In genomic region chr12:23049180-23049579, GRCh38 we compare ENCODE assay signal across 1 cellular context.
A peak's percentile ranks its signal among the peaks of the same experiment; 100 is the strongest.
TF ChIP-seq lines count a peak whose summit lies in the region.

No MANE protein-coding gene starts in this region.

TF ChIP-seq in K562, 482 proteins besides CTCF, POLR2A, EP300 and RAD21 (continued from another document):
- TF ChIP-seq, protein P1, sequence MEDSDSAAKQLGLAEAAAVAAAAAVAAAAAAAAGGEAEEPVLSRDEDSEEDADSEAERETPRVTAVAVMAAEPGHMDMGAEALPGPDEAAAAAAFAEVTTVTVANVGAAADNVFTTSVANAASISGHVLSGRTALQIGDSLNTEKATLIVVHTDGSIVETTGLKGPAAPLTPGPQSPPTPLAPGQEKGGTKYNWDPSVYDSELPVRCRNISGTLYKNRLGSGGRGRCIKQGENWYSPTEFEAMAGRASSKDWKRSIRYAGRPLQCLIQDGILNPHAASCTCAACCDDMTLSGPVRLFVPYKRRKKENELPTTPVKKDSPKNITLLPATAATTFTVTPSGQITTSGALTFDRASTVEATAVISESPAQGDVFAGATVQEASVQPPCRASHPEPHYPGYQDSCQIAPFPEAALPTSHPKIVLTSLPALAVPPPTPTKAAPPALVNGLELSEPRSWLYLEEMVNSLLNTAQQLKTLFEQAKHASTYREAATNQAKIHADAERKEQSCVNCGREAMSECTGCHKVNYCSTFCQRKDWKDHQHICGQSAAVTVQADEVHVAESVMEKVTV (CRISPR knock-in tag; IDR thresholded peaks at IDR 0.05) = no peak
- TF ChIP-seq ZNF24 (IDR thresholded peaks at IDR 0.05) = no peak
- no peak for TF ChIP-seq EGR1 (conservative IDR thresholded peaks at IDR 0.05)
- TF ChIP-seq C11orf30 (IDR thresholded peaks at IDR 0.05; ENCODE audit: low read depth) = no peak
- TF ChIP-seq CBFB (CRISPR knock-in tag; IDR thresholded peaks at IDR 0.05) = no peak
- no peak for TF ChIP-seq KLF1 (tag; IDR thresholded peaks at IDR 0.05)
- TF ChIP-seq MTF1 (CRISPR knock-in tag; IDR thresholded peaks at IDR 0.05; ENCODE audit: borderline replicate concordance) = no peak
- TF ChIP-seq ZNF75A (CRISPR knock-in tag; IDR thresholded peaks at IDR 0.05) = no peak
- TF ChIP-seq MECOM (CRISPR knock-in tag; IDR thresholded peaks at IDR 0.05) = no peak
- no peak for TF ChIP-seq EWSR1 (IDR thresholded peaks at IDR 0.05; ENCODE audit: borderline replicate concordance, low read depth, partially characterized antibody)
- TF ChIP-seq CREB3 (tag; conservative IDR thresholded peaks at IDR 0.05; ENCODE audit: low read depth) = no peak
- TF ChIP-seq PHF8 (IDR thresholded peaks at IDR 0.05; ENCODE audit: borderline replicate concordance, low read length) = no peak
- TF ChIP-seq, protein P2, sequence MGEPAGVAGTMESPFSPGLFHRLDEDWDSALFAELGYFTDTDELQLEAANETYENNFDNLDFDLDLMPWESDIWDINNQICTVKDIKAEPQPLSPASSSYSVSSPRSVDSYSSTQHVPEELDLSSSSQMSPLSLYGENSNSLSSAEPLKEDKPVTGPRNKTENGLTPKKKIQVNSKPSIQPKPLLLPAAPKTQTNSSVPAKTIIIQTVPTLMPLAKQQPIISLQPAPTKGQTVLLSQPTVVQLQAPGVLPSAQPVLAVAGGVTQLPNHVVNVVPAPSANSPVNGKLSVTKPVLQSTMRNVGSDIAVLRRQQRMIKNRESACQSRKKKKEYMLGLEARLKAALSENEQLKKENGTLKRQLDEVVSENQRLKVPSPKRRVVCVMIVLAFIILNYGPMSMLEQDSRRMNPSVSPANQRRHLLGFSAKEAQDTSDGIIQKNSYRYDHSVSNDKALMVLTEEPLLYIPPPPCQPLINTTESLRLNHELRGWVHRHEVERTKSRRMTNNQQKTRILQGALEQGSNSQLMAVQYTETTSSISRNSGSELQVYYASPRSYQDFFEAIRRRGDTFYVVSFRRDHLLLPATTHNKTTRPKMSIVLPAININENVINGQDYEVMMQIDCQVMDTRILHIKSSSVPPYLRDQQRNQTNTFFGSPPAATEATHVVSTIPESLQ (CRISPR knock-in tag; IDR thresholded peaks at IDR 0.05) = no peak
- TF ChIP-seq, protein P3, sequence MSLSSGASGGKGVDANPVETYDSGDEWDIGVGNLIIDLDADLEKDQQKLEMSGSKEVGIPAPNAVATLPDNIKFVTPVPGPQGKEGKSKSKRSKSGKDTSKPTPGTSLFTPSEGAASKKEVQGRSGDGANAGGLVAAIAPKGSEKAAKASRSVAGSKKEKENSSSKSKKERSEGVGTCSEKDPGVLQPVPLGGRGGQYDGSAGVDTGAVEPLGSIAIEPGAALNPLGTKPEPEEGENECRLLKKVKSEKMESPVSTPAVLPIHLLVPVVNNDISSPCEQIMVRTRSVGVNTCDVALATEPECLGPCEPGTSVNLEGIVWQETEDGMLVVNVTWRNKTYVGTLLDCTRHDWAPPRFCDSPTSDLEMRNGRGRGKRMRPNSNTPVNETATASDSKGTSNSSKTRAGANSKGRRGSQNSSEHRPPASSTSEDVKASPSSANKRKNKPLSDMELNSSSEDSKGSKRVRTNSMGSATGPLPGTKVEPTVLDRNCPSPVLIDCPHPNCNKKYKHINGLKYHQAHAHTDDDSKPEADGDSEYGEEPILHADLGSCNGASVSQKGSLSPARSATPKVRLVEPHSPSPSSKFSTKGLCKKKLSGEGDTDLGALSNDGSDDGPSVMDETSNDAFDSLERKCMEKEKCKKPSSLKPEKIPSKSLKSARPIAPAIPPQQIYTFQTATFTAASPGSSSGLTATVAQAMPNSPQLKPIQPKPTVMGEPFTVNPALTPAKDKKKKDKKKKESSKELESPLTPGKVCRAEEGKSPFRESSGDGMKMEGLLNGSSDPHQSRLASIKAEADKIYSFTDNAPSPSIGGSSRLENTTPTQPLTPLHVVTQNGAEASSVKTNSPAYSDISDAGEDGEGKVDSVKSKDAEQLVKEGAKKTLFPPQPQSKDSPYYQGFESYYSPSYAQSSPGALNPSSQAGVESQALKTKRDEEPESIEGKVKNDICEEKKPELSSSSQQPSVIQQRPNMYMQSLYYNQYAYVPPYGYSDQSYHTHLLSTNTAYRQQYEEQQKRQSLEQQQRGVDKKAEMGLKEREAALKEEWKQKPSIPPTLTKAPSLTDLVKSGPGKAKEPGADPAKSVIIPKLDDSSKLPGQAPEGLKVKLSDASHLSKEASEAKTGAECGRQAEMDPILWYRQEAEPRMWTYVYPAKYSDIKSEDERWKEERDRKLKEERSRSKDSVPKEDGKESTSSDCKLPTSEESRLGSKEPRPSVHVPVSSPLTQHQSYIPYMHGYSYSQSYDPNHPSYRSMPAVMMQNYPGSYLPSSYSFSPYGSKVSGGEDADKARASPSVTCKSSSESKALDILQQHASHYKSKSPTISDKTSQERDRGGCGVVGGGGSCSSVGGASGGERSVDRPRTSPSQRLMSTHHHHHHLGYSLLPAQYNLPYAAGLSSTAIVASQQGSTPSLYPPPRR (CRISPR knock-in tag; IDR thresholded peaks at IDR 0.05; ENCODE audit: borderline replicate concordance) = no peak
- peak; percentile 78 for TF ChIP-seq FOSL1 (tag; conservative IDR thresholded peaks at IDR 0.05)
- TF ChIP-seq PYGO2 (tag; IDR thresholded peaks at IDR 0.05) = no peak
- TF ChIP-seq SAFB2 (IDR thresholded peaks at IDR 0.05; ENCODE audit: borderline replicate concordance, low read depth, low read length, severe bottlenecking) = no peak
- TF ChIP-seq ZZZ3 (IDR thresholded peaks at IDR 0.05) = no peak
- no peak for TF ChIP-seq SAP30 (IDR thresholded peaks at IDR 0.05; ENCODE audit: borderline replicate concordance, insufficient read depth, low read depth, low read length, poor library complexity, severe bottlenecking)
- no peak for TF ChIP-seq RREB1 (CRISPR knock-in tag; IDR thresholded peaks at IDR 0.05)
- TF ChIP-seq ELF2 (CRISPR knock-in tag; IDR thresholded peaks at IDR 0.05) = no peak
- no peak for TF ChIP-seq NFATC3 (IDR thresholded peaks at IDR 0.05)
- no peak for TF ChIP-seq MTA3 (IDR thresholded peaks at IDR 0.05; ENCODE audit: borderline replicate concordance)
- TF ChIP-seq ZNF408 (CRISPR knock-in tag; IDR thresholded peaks at IDR 0.05; ENCODE audit: low read depth) = no peak
- no peak for TF ChIP-seq ZNF175 (CRISPR knock-in tag; IDR thresholded peaks at IDR 0.05; ENCODE audit: low read depth)
- no peak for TF ChIP-seq MBD2 (IDR thresholded peaks at IDR 0.05; ENCODE audit: borderline replicate concordance, low read depth)
- no peak for TF ChIP-seq ZNF830 (CRISPR knock-in tag; IDR thresholded peaks at IDR 0.05)
- 0 out of 2 replicates have a peak, but pooled peaks have one; percentile 11 for TF ChIP-seq SPI1 (IDR thresholded peaks at IDR 0.05; ENCODE audit: borderline replicate concordance, low read depth, low read length)
- TF ChIP-seq ZNF644 (tag; IDR thresholded peaks at IDR 0.05; ENCODE audit: low read depth) = no peak
- TF ChIP-seq SLC30A9 (CRISPR knock-in tag; IDR thresholded peaks at IDR 0.05) = no peak
- no peak for TF ChIP-seq TAF7 (tag; IDR thresholded peaks at IDR 0.05)
- no peak for TF ChIP-seq SMARCA5 (IDR thresholded peaks at IDR 0.05)
- no peak for TF ChIP-seq ZNF140 (CRISPR knock-in tag; IDR thresholded peaks at IDR 0.05)
- no peak for TF ChIP-seq PHB2 (IDR thresholded peaks at IDR 0.05; ENCODE audit: low read depth)
- no peak for TF ChIP-seq DPF2 (IDR thresholded peaks at IDR 0.05)
- no peak for TF ChIP-seq ZNF282 (CRISPR knock-in tag; IDR thresholded peaks at IDR 0.05)
- no peak for TF ChIP-seq ZNF354B (CRISPR knock-in tag; IDR thresholded peaks at IDR 0.05)
- peak; percentile 29; the same call in 1 of the 2 replicates for TF ChIP-seq JUND (IDR thresholded peaks at IDR 0.05; ENCODE audit: borderline replicate concordance, low read depth, low read length)
- peak; percentile 84; the same call in 2 of the 3 replicates for TF ChIP-seq JUND (tag; IDR thresholded peaks at IDR 0.05; ENCODE audit: borderline replicate concordance, low read depth, low read length)
- TF ChIP-seq ZNF780A (CRISPR knock-in tag; IDR thresholded peaks at IDR 0.05) = no peak
- TF ChIP-seq TBL1XR1 (IDR thresholded peaks at IDR 0.05; ENCODE audit: low read length in 2 of 2) = no peak
- no peak for TF ChIP-seq CREBBP (IDR thresholded peaks at IDR 0.05; ENCODE audit: low read depth, low read length)
- TF ChIP-seq, protein P4, sequence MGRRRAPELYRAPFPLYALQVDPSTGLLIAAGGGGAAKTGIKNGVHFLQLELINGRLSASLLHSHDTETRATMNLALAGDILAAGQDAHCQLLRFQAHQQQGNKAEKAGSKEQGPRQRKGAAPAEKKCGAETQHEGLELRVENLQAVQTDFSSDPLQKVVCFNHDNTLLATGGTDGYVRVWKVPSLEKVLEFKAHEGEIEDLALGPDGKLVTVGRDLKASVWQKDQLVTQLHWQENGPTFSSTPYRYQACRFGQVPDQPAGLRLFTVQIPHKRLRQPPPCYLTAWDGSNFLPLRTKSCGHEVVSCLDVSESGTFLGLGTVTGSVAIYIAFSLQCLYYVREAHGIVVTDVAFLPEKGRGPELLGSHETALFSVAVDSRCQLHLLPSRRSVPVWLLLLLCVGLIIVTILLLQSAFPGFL (CRISPR knock-in tag; IDR thresholded peaks at IDR 0.05) = no peak
- TF ChIP-seq, protein P5, sequence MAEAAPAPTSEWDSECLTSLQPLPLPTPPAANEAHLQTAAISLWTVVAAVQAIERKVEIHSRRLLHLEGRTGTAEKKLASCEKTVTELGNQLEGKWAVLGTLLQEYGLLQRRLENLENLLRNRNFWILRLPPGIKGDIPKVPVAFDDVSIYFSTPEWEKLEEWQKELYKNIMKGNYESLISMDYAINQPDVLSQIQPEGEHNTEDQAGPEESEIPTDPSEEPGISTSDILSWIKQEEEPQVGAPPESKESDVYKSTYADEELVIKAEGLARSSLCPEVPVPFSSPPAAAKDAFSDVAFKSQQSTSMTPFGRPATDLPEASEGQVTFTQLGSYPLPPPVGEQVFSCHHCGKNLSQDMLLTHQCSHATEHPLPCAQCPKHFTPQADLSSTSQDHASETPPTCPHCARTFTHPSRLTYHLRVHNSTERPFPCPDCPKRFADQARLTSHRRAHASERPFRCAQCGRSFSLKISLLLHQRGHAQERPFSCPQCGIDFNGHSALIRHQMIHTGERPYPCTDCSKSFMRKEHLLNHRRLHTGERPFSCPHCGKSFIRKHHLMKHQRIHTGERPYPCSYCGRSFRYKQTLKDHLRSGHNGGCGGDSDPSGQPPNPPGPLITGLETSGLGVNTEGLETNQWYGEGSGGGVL (CRISPR knock-in tag; IDR thresholded peaks at IDR 0.05) = no peak
- peak; percentile 76 for TF ChIP-seq SOX6 (IDR thresholded peaks at IDR 0.05)
- TF ChIP-seq SRSF1 (IDR thresholded peaks at IDR 0.05; ENCODE audit: low read depth, low read length) = no peak
- TF ChIP-seq ZNF239 (CRISPR knock-in tag; IDR thresholded peaks at IDR 0.05) = no peak
- TF ChIP-seq, protein P6, sequence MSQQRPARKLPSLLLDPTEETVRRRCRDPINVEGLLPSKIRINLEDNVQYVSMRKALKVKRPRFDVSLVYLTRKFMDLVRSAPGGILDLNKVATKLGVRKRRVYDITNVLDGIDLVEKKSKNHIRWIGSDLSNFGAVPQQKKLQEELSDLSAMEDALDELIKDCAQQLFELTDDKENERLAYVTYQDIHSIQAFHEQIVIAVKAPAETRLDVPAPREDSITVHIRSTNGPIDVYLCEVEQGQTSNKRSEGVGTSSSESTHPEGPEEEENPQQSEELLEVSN (IDR thresholded peaks at IDR 0.05; ENCODE audit: borderline replicate concordance in 1 of 2, extremely low read depth in 1 of 2, insufficient read depth in 1 of 2, insufficient read length in 1 of 2, low read depth in 1 of 2, low read length in 1 of 2, poor library complexity in 1 of 2, severe bottlenecking in 1 of 2) = no peak
- no peak for TF ChIP-seq NR2F6 (CRISPR knock-in tag; IDR thresholded peaks at IDR 0.05)
- no peak for TF ChIP-seq FOXA3 (CRISPR knock-in tag; conservative IDR thresholded peaks at IDR 0.05 in 1 of 2, IDR thresholded peaks at IDR 0.05 in 1 of 2)
- TF ChIP-seq ZNF384 (IDR thresholded peaks at IDR 0.05; ENCODE audit: low read depth, low read length) = no peak
- TF ChIP-seq SMAD2 (IDR thresholded peaks at IDR 0.05; ENCODE audit: low read depth, low read length) = no peak
